Comparison of ENCODE assay signal across 1 cellular context in the genomic region with DNA sequence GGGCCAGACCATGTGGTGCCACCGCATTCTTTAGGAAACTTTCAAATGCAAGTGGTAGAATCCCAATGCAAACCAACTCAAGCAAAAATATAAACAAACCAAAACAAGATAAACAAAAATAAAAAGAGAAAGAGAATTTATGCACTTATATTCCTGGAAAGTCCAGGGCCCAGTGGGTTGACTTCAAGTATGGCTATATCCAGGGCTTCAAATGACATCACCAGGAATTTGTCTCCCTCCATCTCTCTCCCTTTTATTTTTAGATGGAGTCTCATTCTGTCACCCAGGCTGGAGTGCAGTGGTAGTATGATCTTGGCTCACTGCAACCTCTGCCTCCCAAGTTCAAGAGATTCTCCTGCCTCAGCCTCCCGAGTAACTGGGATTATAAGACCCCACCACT.
TF ChIP-seq lines count a peak whose summit lies in the region.

No MANE protein-coding gene starts in this region.

TF ChIP-seq in A549, 52 proteins besides CTCF, POLR2A, EP300 and RAD21:
- TF ChIP-seq BHLHE40 (IDR thresholded peaks at IDR 0.05; ENCODE audit: low read depth, low read length) (no peak), ESRRA (IDR thresholded peaks at IDR 0.05; ENCODE audit: borderline replicate concordance, low read length) (no peak), RNF2 (IDR thresholded peaks at IDR 0.05; ENCODE audit: borderline replicate concordance, low read depth) (no peak), CBX2 (IDR thresholded peaks at IDR 0.05; ENCODE audit: borderline replicate concordance, low read depth) (no peak)
